17 cellular contexts compared by ENCODE assay signal in the genomic region with DNA sequence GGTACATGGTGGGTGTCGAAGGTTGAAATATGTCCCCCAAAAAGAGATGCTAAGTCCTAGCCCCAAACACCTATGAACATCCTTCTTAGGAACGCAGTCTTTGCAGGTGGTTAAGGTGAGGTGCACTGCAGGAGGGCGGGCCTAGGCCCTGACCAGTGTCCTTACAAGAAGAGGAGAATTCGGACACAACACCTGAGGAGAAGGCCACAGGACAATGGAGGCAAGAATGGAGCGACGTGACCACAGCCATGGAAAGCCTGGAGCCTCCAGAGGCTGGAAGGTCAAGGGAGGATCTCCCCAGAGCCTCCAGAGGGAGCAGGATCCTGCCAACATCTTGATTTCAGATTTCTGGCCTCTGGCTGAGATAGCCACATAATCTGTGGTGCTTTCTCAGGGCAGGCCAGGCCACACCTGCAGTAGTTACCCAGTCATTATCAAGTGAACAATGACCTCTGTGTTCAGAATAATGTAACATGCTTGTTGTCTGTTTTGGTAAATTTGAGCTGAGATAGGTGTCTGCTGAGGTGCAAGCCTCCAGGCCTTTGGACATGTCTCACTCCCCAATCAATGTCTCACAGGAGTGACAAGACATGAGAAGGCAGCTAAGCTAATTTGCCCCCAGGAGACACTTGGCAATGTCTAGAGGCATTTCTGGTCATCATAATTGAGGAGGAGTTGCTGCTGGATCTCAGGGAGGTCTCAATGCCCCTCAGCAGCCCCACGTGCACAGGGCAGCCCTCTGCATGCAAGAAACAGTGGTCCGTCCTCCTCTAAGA.
DNase-seq lines count a peak whose midpoint lies in the region; ATAC-seq and TF ChIP-seq lines count a peak whose summit lies in the region.
"Had no signal": no experiment of that assay in that cellular context is flagged by ENCODE, and none has a peak within 500 bp of the region (broad histone marks: within the 10 kb centered on the region; RNA-seq: fewer than 3 reads in every experiment).

No MANE protein-coding gene starts in this region.

- TF ChIP-seq POLR2A in stomach (IDR thresholded peaks at IDR 0.05) = no peak

- in situ Hi-C loops in GM13976 (cut with MboI; ENCODE audit: low sequenced_read_pairs, unreplicated experiment) = no loop called here

- peaks cover 0 to 31% (median 29%) of the 10 kb centered on the region in 4 donors for H3K9me3 ChIP-seq in stomach

- DNase-seq in GM13976 (ENCODE audit: low spot score) (peak; percentile 5), chondrocyte (ENCODE audit: low spot score) (peak; percentile 59), mucosa of gallbladder (ENCODE audit: low spot score) (peak; percentile 3), stomach (peak; percentile 13), occipital lobe (lab: John Stamatoyannopoulos, UW) (no peak), substantia nigra (lab: John Stamatoyannopoulos, UW) (no peak)
- no peak for DNase-seq in effector memory CD8-positive, alpha-beta T cell
- DNase-seq: ACHN; CD4-positive, CD25-positive, alpha-beta regulatory T cell; DMS53; HCEC 1CT; Karpas-422; MM.1S; NCI-H1105 treated with DMSO at 0.1 percent for 48 hours; NCI-H187; NCI-H748 treated with DMSO at 0.1 percent for 48 hours had no signal

- WGBS in stomach, 5 donors = 77 to 86% (median 82%) methylated on average over 8 of the region's 8 CpGs

- H3K4me1 Mint-ChIP-seq in chondrocyte (ENCODE audit: low read depth) = no peaks in the 10 kb centered on the region
- peaks cover 0 to 5% of the 10 kb centered on the region in 2 donors for H3K4me1 Mint-ChIP-seq in effector memory CD8-positive, alpha-beta T cell (ENCODE audit: low read depth in 2 of 2)
- H3K4me1 Mint-ChIP-seq: CD4-positive, CD25-positive, alpha-beta regulatory T cell had no signal

- H3K27ac Mint-ChIP-seq in chondrocyte (ENCODE audit: unreplicated experiment) = no peak overlapping the region
- no peak overlapping the region for H3K27ac Mint-ChIP-seq in effector memory CD8-positive, alpha-beta T cell
- H3K27ac Mint-ChIP-seq: CD4-positive, CD25-positive, alpha-beta regulatory T cell had no signal

- no peak overlapping the region for H3K4me3 Mint-ChIP-seq in chondrocyte (ENCODE audit: unreplicated experiment)
- no peak overlapping the region for H3K4me3 Mint-ChIP-seq in effector memory CD8-positive, alpha-beta T cell
- H3K4me3 Mint-ChIP-seq: CD4-positive, CD25-positive, alpha-beta regulatory T cell had no signal

- no peaks in the 10 kb centered on the region for H3K36me3 ChIP-seq in stomach

- H3K27me3 Mint-ChIP-seq in chondrocyte (ENCODE audit: low read depth) = peaks cover 4% of the 10 kb centered on the region
- peaks cover 24 to 61% of the 10 kb centered on the region in 2 donors for H3K27me3 Mint-ChIP-seq in effector memory CD8-positive, alpha-beta T cell
- H3K27me3 Mint-ChIP-seq: CD4-positive, CD25-positive, alpha-beta regulatory T cell had no signal

- H3K4me1 ChIP-seq in stomach = no peaks in the 10 kb centered on the region

- no peaks in the 10 kb centered on the region for H3K36me3 Mint-ChIP-seq in chondrocyte (ENCODE audit: low read depth)
- H3K36me3 Mint-ChIP-seq in effector memory CD8-positive, alpha-beta T cell (ENCODE audit: insufficient read depth) = no peaks in the 10 kb centered on the region
- H3K36me3 Mint-ChIP-seq: CD4-positive, CD25-positive, alpha-beta regulatory T cell had no signal

- H3K27me3 ChIP-seq in stomach = peaks cover 0 to 67% (median 0%) of the 10 kb centered on the region in 3 donors

- no peak for TF ChIP-seq EP300 in stomach (IDR thresholded peaks at IDR 0.05)

- peaks cover 24% of the 10 kb centered on the region for H3K9me3 Mint-ChIP-seq in chondrocyte (ENCODE audit: low read depth)
- H3K9me3 Mint-ChIP-seq in effector memory CD8-positive, alpha-beta T cell = peaks cover 0 to 1% of the 10 kb centered on the region in 2 donors

- H3K4me3 ChIP-seq in stomach = no peak overlapping the region

- TF ChIP-seq CTCF in GM13976 (IDR thresholded peaks at IDR 0.05; ENCODE audit: borderline replicate concordance, control extremely low read depth, extremely low read depth, insufficient read depth, missing control alignments) (no peak), chondrocyte (IDR thresholded peaks at IDR 0.05) (no peak), stomach (IDR thresholded peaks at IDR 0.05) (no peak)

- intact Hi-C loops in stomach (cut with DNase I; ENCODE audit: low total_unique reads) = no loop called here

- no peak overlapping the region for H3K27ac ChIP-seq in stomach
- H3K27ac ChIP-seq in substantia nigra (ENCODE audit: low read depth, low read length, poor library complexity, severe bottlenecking) = no peak overlapping the region

- ATAC-seq in effector memory CD8-positive, alpha-beta T cell (replicated peaks) = no peak
- ATAC-seq: Panc1 had no signal

Comparison
In these comparisons a context has a peak if more than half of its experiments do, and no peak if none do; other contexts are left out.
1. DNase-seq: peak in GM13976 (single experiment), chondrocyte (single experiment), mucosa of gallbladder (single experiment) and stomach (single experiment); none in occipital lobe (single experiment), substantia nigra (0 of 49) and effector memory CD8-positive, alpha-beta T cell (0 of 3).